ENCODE assay signal across 7 cellular contexts in the genomic region with DNA sequence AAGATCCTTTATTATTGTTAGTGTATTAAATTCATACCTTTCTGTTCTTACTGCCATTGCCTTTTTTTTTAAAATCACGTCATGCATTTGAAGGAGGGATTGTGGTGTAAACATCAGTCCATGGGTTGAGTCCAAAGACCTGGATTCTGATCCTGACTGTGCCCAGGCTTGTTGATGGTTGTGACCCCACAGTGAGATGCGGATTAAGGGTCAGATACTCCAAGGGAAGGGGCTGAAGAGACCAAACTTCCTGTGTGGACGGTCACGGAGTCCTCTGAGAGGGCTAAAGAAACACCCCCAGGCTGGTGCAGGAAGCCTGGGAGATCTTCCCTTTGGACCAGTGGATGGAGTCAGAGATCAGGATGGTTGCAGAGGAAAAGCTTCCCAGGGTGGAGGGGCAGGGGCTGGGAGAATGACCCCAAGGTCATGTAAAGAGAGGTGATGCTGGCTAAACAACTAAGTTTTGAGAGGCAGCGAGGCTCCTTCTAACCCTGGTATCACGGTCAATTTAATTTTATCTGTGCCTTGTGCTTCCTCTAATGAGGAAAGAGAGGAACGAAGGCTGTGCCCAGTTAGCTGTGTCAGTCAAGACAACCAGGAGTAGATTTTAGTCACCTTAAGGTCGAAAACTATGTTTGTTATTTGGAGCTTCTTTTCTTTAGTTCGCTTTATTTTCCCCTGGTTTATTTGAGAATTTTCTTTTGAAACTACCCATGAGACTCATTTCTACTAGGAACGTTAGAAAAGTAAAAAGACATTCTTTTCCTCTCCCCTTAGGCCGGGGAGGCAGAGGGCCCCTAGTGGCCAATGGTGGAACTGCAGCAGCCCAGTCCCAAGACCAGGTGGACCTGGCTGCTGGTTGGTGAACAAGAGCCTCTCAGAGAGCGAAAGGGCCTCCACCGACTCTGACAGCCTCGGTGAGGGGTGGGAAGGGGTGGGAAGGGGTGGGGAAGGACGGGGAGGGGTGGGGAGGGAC. TPM values are rescaled to one million over a fixed set of nuclear protein-coding genes. Genes with fewer than 3 reads are reported as not detected.
A peak's percentile ranks its signal among the peaks of the same experiment; 100 is the strongest.
DNase-seq lines count a peak whose midpoint lies in the region; ATAC-seq and TF ChIP-seq lines count a peak whose summit lies in the region.

No MANE protein-coding gene starts in this region.

- no peaks in the 10 kb centered on the region for H3K36me3 ChIP-seq in adipocyte (ENCODE audit: control insufficient read depth, insufficient read depth, low read length, severe bottlenecking)

- in situ Hi-C loops in GM13977 (cut with MboI; ENCODE audit: low pct_unique_long_range_greater_than_20kb, low sequenced_read_pairs, unreplicated experiment), result no loop called here

- peaks cover under 1% of the 10 kb centered on the region for H3K4me1 ChIP-seq in adipocyte (ENCODE audit: control insufficient read depth, insufficient read depth, low read length)

- H3K4me3 ChIP-seq in adipocyte (ENCODE audit: low read length) (no peak overlapping the region), retinal pigment epithelial cell (ENCODE audit: low read length) (no peak overlapping the region)

- no peaks in the 10 kb centered on the region for H3K36me3 Mint-ChIP-seq in T-cell

- peak overlapping the region; percentile 27 for H3K9ac ChIP-seq in adipocyte (ENCODE audit: low read length)

- peaks cover 7 to 17% (median 15%) of the 10 kb centered on the region in 3 donors for H3K4me1 Mint-ChIP-seq in T-cell

- H3K27me3 Mint-ChIP-seq in T-cell, result no peaks in the 10 kb centered on the region

- intact Hi-C loops in left cardiac atrium (cut with DNase I), result loop anchor here in 1 of 2 donors (10.0 kb wide), 1 partner anchor 61 kb away; no protein-coding TSS in a partner anchor

- no peak overlapping the region for H3K27ac Mint-ChIP-seq in T-cell

- H3K9me3 Mint-ChIP-seq in T-cell, result no peaks in the 10 kb centered on the region

- TF ChIP-seq CTCF in GM13977 (IDR thresholded peaks at IDR 0.05; ENCODE audit: extremely low read depth, insufficient read depth, missing control alignments), result peak; percentile 99
- peak; percentile 100 for TF ChIP-seq CTCF in retinal pigment epithelial cell (conservative IDR thresholded peaks at IDR 0.05; ENCODE audit: low read depth, low read length)

- POLR2A ChIA-PET in T-cell (lab: Charles Lee), result interaction anchor here in 1 of 2 donors (0.6 kb wide), 1 partner anchor 599 kb away, joined by 3 read pairs; no protein-coding TSS in a partner anchor

- H3K9me3 ChIP-seq in adipocyte (ENCODE audit: control insufficient read depth, low read length), result no peaks in the 10 kb centered on the region

- no peaks in the 10 kb centered on the region for H3K27me3 ChIP-seq in adipocyte (replicated peaks; ENCODE audit: control insufficient read depth, insufficient read depth, low read length)

- peak overlapping the region in 2 of 3 donors; percentile 17 to 28 for H3K4me3 Mint-ChIP-seq in T-cell

- peak; percentile 94 for ATAC-seq in HG02798 (IDR thresholded peaks at IDR 0.05; ENCODE audit: poor library complexity, unreplicated experiment)
- peak; percentile 95 to 98 (median 98) for ATAC-seq in T-cell (replicated peaks in 1 of 4)
- ATAC-seq in left cardiac atrium, result peak; percentile 96 to 97

- CTCF ChIA-PET in T-cell (lab: Charles Lee), result interaction anchor here (0.5 to 1.0 kb wide), 5 partner anchors 9 to 1548 kb away, joined by 3 to 6 read pairs (median 3); no protein-coding TSS in a partner anchor

- peak; percentile 92 for DNase-seq in GM13977 (ENCODE audit: low spot score)
- peak; percentile 20 for DNase-seq in NCI-H1436 treated with DMSO at 0.1 percent for 48 hours (lab: John Stamatoyannopoulos, UW)
- peak; percentile 49 to 87 (median 74) for DNase-seq in T-cell
- DNase-seq in adipocyte (ENCODE audit: low read depth), result peak; percentile 93
- DNase-seq in left cardiac atrium, result peak; percentile 88
- peak; percentile 29 for DNase-seq in retinal pigment epithelial cell (ENCODE audit: low read depth)

RNA-seq across cellular contexts. Expression of gene GPR161, which starts 8.7 kb away (rescaled TPM):
- total RNA-seq in T-cell (under 1 TPM; 0.09 to 0.39 (median 0.29) TPM), left cardiac atrium (1 to 10 TPM; 4.8 to 6.0 TPM)

RNA-seq across cellular contexts. Expression of gene TIPRL, which starts 33.3 kb away (rescaled TPM):
- total RNA-seq in T-cell, result 10 to 100 TPM; 13.8 to 26.6 (median 22.3) TPM
- total RNA-seq in left cardiac atrium, result 10 to 100 TPM; 22.8 to 28.8 TPM

Comparison
In these comparisons a context has a peak if more than half of its experiments do, and no peak if none do; other contexts are left out.
1. DNase-seq: peak in every context shown above with its lines; median percentile 93 in adipocyte; 92 in GM13977; 88 in left cardiac atrium; 74 in T-cell; 29 in retinal pigment epithelial cell; 20 in NCI-H1436 treated with DMSO at 0.1 percent for 48 hours.
2. RNA of gene GPR161, which starts 8.7 kb away (total RNA-seq): 4.8 to 6.0 TPM in left cardiac atrium; 0.09 to 0.39 TPM in T-cell; every median in the first group is over 4 times any median in the second.
3. Peak in every context shown above with its lines, with median percentiles within 50 percentile points of each other: ATAC-seq.